7 cellular contexts compared by ENCODE assay signal in genomic region chr17:77320501-77321256, GRCh38.
DNase-seq lines count a peak whose midpoint lies in the region; ATAC-seq and TF ChIP-seq lines count a peak whose summit lies in the region.

No MANE protein-coding gene starts in this region.

- no peaks in the 10 kb centered on the region for H3K27me3 ChIP-seq in psoas muscle (ENCODE audit: insufficient read depth in 3 of 3, low read length in 2 of 3)

- intact Hi-C loops in psoas muscle (cut with DNase I) = loop anchor here in 1 of 2 donors (5.0 kb wide), 1 partner anchor 33 kb away; no protein-coding TSS in a partner anchor

- H3K4me3 ChIP-seq in psoas muscle = peak overlapping the region; percentile 66

- peak; percentile 32 for DNase-seq in OCI-M1 (lab: John Stamatoyannopoulos, UW)
- DNase-seq in epithelial cell of prostate (ENCODE audit: low read depth, low spot score) = no peak
- DNase-seq in psoas muscle = peak; percentile 65 to 70
- no peak for DNase-seq in kidney glomerular epithelial cell (lab: John Stamatoyannopoulos, UW)

- H3K27ac ChIP-seq in epithelial cell of prostate (peak overlapping the region; percentile 94), psoas muscle (peak overlapping the region; percentile 81)

- peak; percentile 26 for TF ChIP-seq POLR2A in GM19193 (IDR thresholded peaks at IDR 0.05; ENCODE audit: extremely low read depth, insufficient read depth, insufficient read length)

- TF ChIP-seq CTCF in psoas muscle (IDR thresholded peaks at IDR 0.05) = no peak

- no peaks in the 10 kb centered on the region for H3K36me3 ChIP-seq in psoas muscle (ENCODE audit: insufficient read depth in 1 of 2, low read depth in 1 of 2)

- ATAC-seq in psoas muscle = no peak
- ATAC-seq in GM19395 (IDR thresholded peaks at IDR 0.05; ENCODE audit: unreplicated experiment) = no peak
- ATAC-seq in GM21367 (IDR thresholded peaks at IDR 0.05; ENCODE audit: unreplicated experiment) = no peak

- peaks cover 58% of the 10 kb centered on the region for H3K4me1 ChIP-seq in psoas muscle

- WGBS in psoas muscle, 3 donors = 73 to 81% (median 80%) methylated on average over 29 of the region's 29 CpGs

- no peaks in the 10 kb centered on the region for H3K9me3 ChIP-seq in psoas muscle

Comparison
In these comparisons a context has a peak if more than half of its experiments do, and no peak if none do; other contexts are left out.
1. DNase-seq: peak in OCI-M1 (single experiment) and psoas muscle (2 of 2); none in epithelial cell of prostate (single experiment) and kidney glomerular epithelial cell (single experiment).